In the genomic region with DNA sequence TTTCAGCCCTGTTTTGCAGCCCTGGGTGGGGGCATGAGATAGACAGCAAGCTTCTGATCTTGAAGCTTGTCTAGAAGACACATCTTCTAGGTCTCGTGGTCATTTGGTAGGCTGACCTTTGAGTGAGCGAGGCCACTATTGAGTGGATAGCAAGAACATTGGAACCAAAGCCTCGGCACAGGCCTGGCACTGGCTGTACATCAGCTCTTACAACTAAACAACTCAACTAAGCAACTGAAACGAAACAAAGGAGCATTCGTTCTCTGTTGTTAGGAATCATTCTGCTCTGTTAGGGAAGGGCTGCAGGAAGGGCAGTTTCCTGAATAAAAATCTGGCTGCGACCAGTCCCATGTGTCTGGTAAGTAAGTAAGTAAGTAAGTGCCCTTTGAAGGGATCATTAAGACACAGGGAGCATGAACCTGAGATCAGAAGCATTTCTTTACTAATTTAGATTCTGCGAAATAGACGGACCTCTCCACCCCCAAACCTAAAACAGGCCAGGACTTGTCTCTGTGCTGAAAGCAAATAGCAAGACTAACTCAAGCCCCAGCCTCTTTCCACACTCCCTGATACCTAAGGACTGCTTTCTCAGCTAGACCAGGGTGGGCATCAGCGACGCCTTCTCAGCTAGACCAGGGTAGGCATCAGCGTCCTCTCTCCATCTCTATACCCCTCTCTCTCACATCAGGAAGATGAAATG, we compare ENCODE assay signal across 24 cellular contexts. TPM values are rescaled to one million over a fixed set of nuclear protein-coding genes. Genes with fewer than 3 reads are reported as not detected.
DNase-seq lines count a peak whose midpoint lies in the region; ATAC-seq and TF ChIP-seq lines count a peak whose summit lies in the region.
"Had no signal": no experiment of that assay in that cellular context is flagged by ENCODE, and none has a peak within 500 bp of the region (broad histone marks: within the 10 kb centered on the region; RNA-seq: fewer than 3 reads in every experiment).

No MANE protein-coding gene starts in this region.

- peaks cover 11% of the 10 kb centered on the region for H3K4me1 Mint-ChIP-seq in MCF 10A (ENCODE audit: insufficient read depth, unreplicated experiment)

- in situ Hi-C loops in KBM-7 (cut with MboI; ENCODE audit: low pct_unique_long_range_greater_than_20kb, low sequenced_read_pairs), result loop anchor here (25.0 kb wide), 1 partner anchor 736 kb away; no protein-coding TSS in a partner anchor

- BruUV-seq in MCF 10A (replicated peaks; lab: Mats Ljungman, UMichigan), result no TSS peak

- no peak overlapping the region for H3K4me3 Mint-ChIP-seq in MCF 10A (ENCODE audit: unreplicated experiment)
- H3K4me3 Mint-ChIP-seq: activated B cell treated with CpG ODN at 0.5 μM for 24 hours; activated CD4-positive, alpha-beta memory T cell treated with anti-CD3 and anti-CD28 coated beads, Interleukin-2, amount 10 ng/mL, durations not matched to agents 7 days and 5 days; memory B cell; naive thymus-derived CD8-positive, alpha-beta T cell had no signal

- POLR2A ChIA-PET in MCF 10A (lab: Yijun Ruan, JAX), result interaction anchor here (0.6 to 4.7 kb wide), 6 partner anchors 9 to 751 kb away, joined by 3 to 22 read pairs (median 3); no protein-coding TSS in a partner anchor

- no peaks in the 10 kb centered on the region for H3K9me3 Mint-ChIP-seq in MCF 10A (ENCODE audit: unreplicated experiment)
- H3K9me3 Mint-ChIP-seq: activated B cell treated with CpG ODN at 0.5 μM for 24 hours; activated CD4-positive, alpha-beta memory T cell treated with anti-CD3 and anti-CD28 coated beads, Interleukin-2, amount 10 ng/mL, durations not matched to agents 7 days and 5 days; memory B cell; naive thymus-derived CD8-positive, alpha-beta T cell had no signal

- no peak for ATAC-seq in HG03108 (IDR thresholded peaks at IDR 0.05; ENCODE audit: unreplicated experiment)
- ATAC-seq: naive thymus-derived CD8-positive, alpha-beta T cell; SK-N-SH treated with all-trans-retinoic acid at 6 μM for 48 hours had no signal

- CTCF ChIA-PET in MCF 10A (lab: Yijun Ruan, JAX), result interaction anchor here (0.6 to 18.1 kb wide), 14 partner anchors 12 to 474 kb away, joined by 3 to 216 read pairs (median 4); a partner anchor contains a TSS

- H3K36me3 Mint-ChIP-seq in MCF 10A (ENCODE audit: insufficient read depth, unreplicated experiment), result peaks cover 33% of the 10 kb centered on the region
- H3K36me3 Mint-ChIP-seq: memory B cell had no signal

- H3K27me3 Mint-ChIP-seq in MCF 10A (ENCODE audit: insufficient read depth, unreplicated experiment), result no peaks in the 10 kb centered on the region
- H3K27me3 Mint-ChIP-seq: activated CD4-positive, alpha-beta memory T cell treated with anti-CD3 and anti-CD28 coated beads, Interleukin-2, amount 10 ng/mL, durations not matched to agents 7 days and 5 days; naive thymus-derived CD8-positive, alpha-beta T cell had no signal

- H3K27ac Mint-ChIP-seq in MCF 10A (ENCODE audit: low read depth, unreplicated experiment), result peak overlapping the region; percentile 46
- H3K27ac Mint-ChIP-seq: activated B cell treated with CpG ODN at 0.5 μM for 24 hours; activated CD4-positive, alpha-beta memory T cell treated with anti-CD3 and anti-CD28 coated beads, Interleukin-2, amount 10 ng/mL, durations not matched to agents 7 days and 5 days; memory B cell had no signal

- no peak overlapping the region for H3K4me3 ChIP-seq in epithelial cell of esophagus (ENCODE audit: low read length)
- H3K4me3 ChIP-seq: sigmoid colon had no signal

- intact Hi-C loops in MCF 10A (cut with micrococcal nuclease), result no loop called here

- TF ChIP-seq CTCF in MCF 10A (IDR thresholded peaks at IDR 0.05; ENCODE audit: unreplicated experiment) (no peak), epithelial cell of esophagus (IDR thresholded peaks at IDR 0.05; ENCODE audit: insufficient read depth, low read depth, low read length, missing control alignments) (no peak)

- DNase-seq in MCF 10A (ENCODE audit: unreplicated experiment) (no peak), epithelial cell of esophagus (ENCODE audit: low read depth) (peak; percentile 54), medulla oblongata (ENCODE audit: extremely low spot score) (peak; percentile 42), ureter (ENCODE audit: low spot score) (peak; percentile 32), KBM-7 (no peak), cortex of kidney (lab: John Stamatoyannopoulos, UW) (no peak)
- DNase-seq: activated B cell treated with CpG ODN at 0.5 μM for 24 hours; activated CD4-positive, alpha-beta memory T cell treated with anti-CD3 and anti-CD28 coated beads, Interleukin-2, amount 10 ng/mL, durations not matched to agents 7 days and 5 days; activated gamma-delta T cell treated with Interleukin-2 at 50 U/mL for 16 hours; activated T-cell treated with anti-CD3 and anti-CD28 coated beads, Interleukin-2, amount 50 U/mL, for 1 hour; brain microvascular endothelial cell; foreskin melanocyte; H7; kidney; naive thymus-derived CD8-positive, alpha-beta T cell; NCI-H1436 treated with DMSO at 0.1 percent for 48 hours; NCI-H2171 treated with DMSO at 0.1 percent for 48 hours; NCI-H526 treated with DMSO at 0.1 percent for 48 hours; RPMI8226; stimulated activated CD4-positive, alpha-beta T cell treated with anti-CD3 and anti-CD28 coated beads, Interleukin-15, amount 100 ng/mL, for 24 hours had no signal

RNA-seq across cellular contexts. Expression of a gene that starts 22.7 kb away (rescaled TPM):
- total RNA-seq in MCF 10A (2022) (57.2 and 62.0 TPM in 2 replicates), ureter (70.8 TPM)

RNA-seq across cellular contexts. Expression of a gene that starts 53.5 kb away (rescaled TPM):
- total RNA-seq in MCF 10A (2022), result 0.30 and 0.39 TPM in 2 replicates
- total RNA-seq in ureter, result 7.5 TPM

Comparison
In these comparisons a context has a peak if more than half of its experiments do, and no peak if none do; other contexts are left out.
1. DNase-seq: peak in epithelial cell of esophagus (single experiment), medulla oblongata (single experiment) and ureter (single experiment); none in MCF 10A (single experiment), KBM-7 (single experiment) and cortex of kidney (single experiment).